In genomic region chr1:84885469-84885868, GRCh38 we compare ENCODE assay signal across 25 cellular contexts.
"Had no signal": no experiment of that assay in that cellular context is flagged by ENCODE, and none has a peak within 500 bp of the region (broad histone marks: within the 10 kb centered on the region; RNA-seq: fewer than 3 reads in every experiment).

No MANE protein-coding gene starts in this region.

- H3K9me3 Mint-ChIP-seq: activated T-helper 17 cell treated with anti-CD3 and anti-CD28 coated beads, Interleukin-2, amount 50 U/mL, for 72 hours had no signal

- H3K4me3 ChIP-seq: MG63, Peyer's patch had no signal

- H3K27ac ChIP-seq: brain microvascular endothelial cell, Peyer's patch, RWPE1 had no signal

- H3K9me3 ChIP-seq: Peyer's patch had no signal

- DNase-seq: activated CD4-positive, alpha-beta T cell treated with anti-CD3 and anti-CD28 coated beads for 48 hours; activated CD4-positive, alpha-beta T cell treated with anti-CD3 and anti-CD28 coated beads, Interleukin-2, amount 50 U/mL, for 48 hours; activated CD8-positive, alpha-beta memory T cell treated with anti-CD3 and anti-CD28 coated beads for 24 hours; activated gamma-delta T cell; activated naive CD4-positive, alpha-beta T cell treated with anti-CD3 and anti-CD28 coated beads for 36 hours; activated T-cell treated with anti-CD3 and anti-CD28 coated beads, Interleukin-2, amount 50 U/mL, for 4 hours; brain microvascular endothelial cell; caudate nucleus; MG63; MV-4-11; NCI-H1092 treated with DMSO at 0.1 percent for 48 hours; NCI-H1417 treated with DMSO at 0.1 percent for 48 hours; NCI-H1694; NCI-H2029; NCI-H2107; NCI-H2171 treated with DMSO at 0.1 percent for 48 hours; NCI-H82; OCI-M1; Peyer's patch; SHP77 treated with DMSO at 0.1 percent for 48 hours had no signal

- H3K4me3 Mint-ChIP-seq: activated naive CD4-positive, alpha-beta T cell treated with anti-CD3 and anti-CD28 coated beads for 36 hours; activated naive CD8-positive, alpha-beta T cell; activated T-cell treated with anti-CD3 and anti-CD28 coated beads, Interleukin-2, amount 50 U/mL, for 4 hours; activated T-helper 17 cell treated with anti-CD3 and anti-CD28 coated beads, Interleukin-2, amount 50 U/mL, for 72 hours; T-helper 1 cell treated with Interleukin-12 subunit alpha and Interleukin-12 subunit beta and Interleukin-4 antibody, amounts not matched to agents 30 μg/mL and 1 μg/mL, for 36 hours had no signal

- H3K27me3 ChIP-seq: brain microvascular endothelial cell, MG63, Peyer's patch had no signal

- H3K27me3 Mint-ChIP-seq: activated T-helper 17 cell treated with anti-CD3 and anti-CD28 coated beads, Interleukin-2, amount 50 U/mL, for 72 hours had no signal

- ATAC-seq: activated CD4-positive, CD25-positive, alpha-beta regulatory T cell treated with anti-CD3 and anti-CD28 coated beads, Interleukin-2, amount 50 U/mL, for 24 hours; activated T-cell treated with anti-CD3 and anti-CD28 coated beads, Interleukin-2, amount 50 U/mL, for 4 hours; activated T-helper 17 cell treated with anti-CD3 and anti-CD28 coated beads, Interleukin-2, amount 50 U/mL, for 72 hours had no signal

- H3K27ac Mint-ChIP-seq: activated naive CD4-positive, alpha-beta T cell treated with anti-CD3 and anti-CD28 coated beads for 36 hours; activated naive CD8-positive, alpha-beta T cell; activated T-helper 17 cell treated with anti-CD3 and anti-CD28 coated beads, Interleukin-2, amount 50 U/mL, for 72 hours; T-helper 1 cell treated with Interleukin-12 subunit alpha and Interleukin-12 subunit beta and Interleukin-4 antibody, amounts not matched to agents 30 μg/mL and 1 μg/mL, for 36 hours had no signal

- H3K36me3 ChIP-seq: brain microvascular endothelial cell, MG63, Peyer's patch had no signal

- H3K4me1 ChIP-seq: Peyer's patch had no signal
